16 cellular contexts compared by ENCODE assay signal in genomic region chr1:90295534-90295933, GRCh38.
DNase-seq lines count a peak whose midpoint lies in the region; ATAC-seq and TF ChIP-seq lines count a peak whose summit lies in the region.
"Had no signal": no experiment of that assay in that cellular context is flagged by ENCODE, and none has a peak within 500 bp of the region (broad histone marks: within the 10 kb centered on the region; RNA-seq: fewer than 3 reads in every experiment).

No MANE protein-coding gene starts in this region.

- H3K27ac ChIP-seq in DND-41 (ENCODE audit: low read length), result no peak overlapping the region

- no peaks in the 10 kb centered on the region for H3K36me3 ChIP-seq in DND-41 (ENCODE audit: insufficient read depth, low read length)

- H3K27me3 ChIP-seq in DND-41 (ENCODE audit: insufficient read depth, low read length, poor library complexity), result no peaks in the 10 kb centered on the region

- no peak overlapping the region for H3K4me2 ChIP-seq in DND-41 (ENCODE audit: insufficient read depth, low read length)
- H3K4me2 ChIP-seq: GM23338 had no signal

- H3K9ac ChIP-seq in DND-41 (ENCODE audit: low read depth, low read length), result no peak overlapping the region

- ATAC-seq in DND-41 (ENCODE audit: insufficient read depth, low read depth), result 0 out of 3 replicates have a peak, but pooled peaks have one; percentile 42
- no peak for ATAC-seq in GM21360 (IDR thresholded peaks at IDR 0.05; ENCODE audit: unreplicated experiment)
- ATAC-seq: CD8-positive, alpha-beta T cell; GM23338 had no signal

- peaks cover 8% of the 10 kb centered on the region; the same call in 1 of the 2 replicates for H3K4me1 ChIP-seq in DND-41 (ENCODE audit: insufficient read depth, low read length)

- no peak for TF ChIP-seq CTCF in DND-41 (IDR thresholded peaks at IDR 0.05; ENCODE audit: borderline replicate concordance, extremely low read depth, low read length, poor library complexity, severe bottlenecking)

- H4K20me1 ChIP-seq in DND-41 (ENCODE audit: insufficient read depth, low read length), result no peaks in the 10 kb centered on the region

- no peak overlapping the region for H2AFZ ChIP-seq in DND-41 (ENCODE audit: low read depth, low read length)
- H2AFZ ChIP-seq: GM23338 had no signal

- H3K9me3 ChIP-seq in DND-41 (ENCODE audit: insufficient read depth, low read length, severe bottlenecking), result no peaks in the 10 kb centered on the region

- H3K4me3 ChIP-seq in DND-41 (ENCODE audit: low read depth in 1 of 2, low read length in 2 of 2), result no peak overlapping the region
- H3K4me3 ChIP-seq: GM23338 had no signal

- no peaks in the 10 kb centered on the region for H3K79me2 ChIP-seq in DND-41 (ENCODE audit: insufficient read depth, low read length)

- DNase-seq in DND-41 (peak; percentile 20), RPMI8226 (peak; percentile 42), midbrain (lab: John Stamatoyannopoulos, UW) (peak; percentile 44), NCI-H345 treated with DMSO at 0.1 percent for 48 hours (lab: John Stamatoyannopoulos, UW; ENCODE audit: unreplicated experiment) (no peak), T-helper 2 cell (no peak), NCI-H2196 treated with DMSO at 0.1 percent for 48 hours (lab: John Stamatoyannopoulos, UW; ENCODE audit: unreplicated experiment) (no peak)
- DNase-seq: AML-193; Calu3; CD8-positive, alpha-beta T cell; DMS 273 treated with DMSO at 0.1 percent for 48 hours; DMS53; GDM1; H7; KG1 had no signal

Comparison
In these comparisons a context has a peak if more than half of its experiments do, and no peak if none do; other contexts are left out.
1. DNase-seq: peak in DND-41 (single experiment), RPMI8226 (single experiment) and midbrain (single experiment); none in NCI-H345 treated with DMSO at 0.1 percent for 48 hours (single experiment), T-helper 2 cell (0 of 5) and NCI-H2196 treated with DMSO at 0.1 percent for 48 hours (single experiment).